18 cellular contexts compared by ENCODE assay signal in the genomic region with DNA sequence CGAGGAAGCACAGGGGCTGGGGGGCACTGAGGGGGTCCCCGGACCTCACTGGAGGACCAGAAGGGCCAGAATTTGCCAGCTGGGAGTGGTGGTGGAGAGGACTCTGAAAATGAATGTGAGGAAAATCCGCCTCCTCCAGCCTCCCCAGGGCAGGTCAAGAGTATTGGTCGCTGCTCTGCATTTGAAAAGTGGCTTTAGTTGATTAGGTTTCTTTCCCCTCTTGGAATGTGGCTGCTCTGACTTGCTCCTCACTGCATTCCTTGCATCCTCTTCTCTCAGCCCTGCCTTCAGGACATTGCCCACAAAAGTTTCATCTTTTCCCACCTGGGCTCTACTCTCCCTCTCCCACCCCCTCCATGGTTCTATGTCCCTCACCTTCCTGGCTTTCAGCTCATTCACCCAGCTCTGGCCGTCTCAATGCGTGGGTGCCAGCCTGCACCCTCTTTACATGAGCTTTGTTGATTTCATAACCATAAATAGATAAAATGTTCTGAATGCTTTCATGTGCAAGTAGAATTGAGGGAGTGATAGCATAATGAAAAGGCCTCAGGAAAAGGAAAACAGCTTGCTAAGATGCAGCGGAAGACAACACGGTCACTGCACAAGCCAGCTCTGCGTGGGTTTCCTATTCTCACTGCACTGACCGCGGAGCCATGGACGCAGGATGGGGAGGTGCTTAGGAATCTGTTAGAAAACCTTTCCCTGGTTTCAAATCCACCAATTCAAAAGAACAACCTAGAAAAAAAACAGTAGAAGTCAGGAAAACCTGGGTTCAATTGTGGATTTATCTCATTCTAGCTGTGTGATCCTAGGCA. TPM values are rescaled to one million over a fixed set of nuclear protein-coding genes. Genes with fewer than 3 reads are reported as not detected.
DNase-seq lines count a peak whose midpoint lies in the region; ATAC-seq and TF ChIP-seq lines count a peak whose summit lies in the region.
"Had no signal": no experiment of that assay in that cellular context is flagged by ENCODE, and none has a peak within 500 bp of the region (broad histone marks: within the 10 kb centered on the region; RNA-seq: fewer than 3 reads in every experiment).

No MANE protein-coding gene starts in this region.

- POLR2A ChIA-PET in MCF 10A (lab: Yijun Ruan, JAX), result no interaction called here

- H3K9me3 Mint-ChIP-seq in MCF 10A (ENCODE audit: unreplicated experiment), result peaks cover 7% of the 10 kb centered on the region

- no peak overlapping the region for H3K27ac ChIP-seq in mesendoderm (ENCODE audit: low read depth, low read length)
- H3K27ac ChIP-seq: BLaER1, SK-N-MC had no signal

- H4K8ac ChIP-seq in mesendoderm (ENCODE audit: low read depth, low read length), result no peak overlapping the region

- H3K9ac ChIP-seq in mesendoderm (ENCODE audit: low read length), result no peak overlapping the region
- H3K9ac ChIP-seq: BLaER1 had no signal

- no peak overlapping the region for H2BK15ac ChIP-seq in mesendoderm (replicated peaks; ENCODE audit: low read depth)

- no peaks in the 10 kb centered on the region for H3K79me2 ChIP-seq in mesendoderm (ENCODE audit: control insufficient read depth, insufficient read depth, low read length)

- no peak overlapping the region for H3K18ac ChIP-seq in mesendoderm (ENCODE audit: low read length)

- no peak overlapping the region for H2BK5ac ChIP-seq in mesendoderm (ENCODE audit: low read length)

- CTCF ChIA-PET in MCF 10A (lab: Yijun Ruan, JAX), result interaction anchor here (1.0 to 2.0 kb wide), 3 partner anchors 17 to 28 kb away, joined by 4 to 7 read pairs (median 6); no protein-coding TSS in a partner anchor

- H3K4me1 Mint-ChIP-seq in MCF 10A (ENCODE audit: insufficient read depth, unreplicated experiment), result peaks cover 17% of the 10 kb centered on the region

- H3K27me3 ChIP-seq in H7 (ENCODE audit: control insufficient read depth, insufficient read depth, low read length) (peaks cover 8% of the 10 kb centered on the region), mesendoderm (ENCODE audit: insufficient read depth, low read length, poor library complexity) (peaks cover 4% of the 10 kb centered on the region)

- TF ChIP-seq CTCF in MCF 10A (IDR thresholded peaks at IDR 0.05; ENCODE audit: unreplicated experiment), result no peak

- WGBS in mesendoderm (ENCODE audit: extremely low coverage, insufficient coverage, low lambda C conversion rate), result no CpG with 5 or more reads among the region's 12 CpGs

- no peak overlapping the region for H3K4ac ChIP-seq in mesendoderm (ENCODE audit: low read depth, low read length)

- no TSS peak for BruUV-seq in MCF 10A (replicated peaks; lab: Mats Ljungman, UMichigan)

- H3K4me2 ChIP-seq in mesendoderm (ENCODE audit: low read length), result no peak overlapping the region
- H3K4me2 ChIP-seq: BLaER1 had no signal

- ATAC-seq in HG02642 (IDR thresholded peaks at IDR 0.05; ENCODE audit: poor library complexity, unreplicated experiment), result no peak
- ATAC-seq: Panc1, Right ventricle myocardium inferior had no signal

- H3K27ac Mint-ChIP-seq in MCF 10A (ENCODE audit: low read depth, unreplicated experiment), result no peak overlapping the region

- H3K4me3 Mint-ChIP-seq in MCF 10A (ENCODE audit: unreplicated experiment), result no peak overlapping the region

- H4K5ac ChIP-seq in mesendoderm (ENCODE audit: low read length), result no peak overlapping the region

- no peak overlapping the region for H2BK120ac ChIP-seq in mesendoderm (ENCODE audit: low read depth, low read length)

- H3K4me3 ChIP-seq in H7 (ENCODE audit: insufficient read depth, low read depth, low read length) (no peak overlapping the region), mesendoderm (ENCODE audit: low read length) (no peak overlapping the region)
- H3K4me3 ChIP-seq: BLaER1, SK-N-MC had no signal

- H3K79me1 ChIP-seq in mesendoderm (ENCODE audit: low read length), result no peaks in the 10 kb centered on the region

- DNase-seq in H7, result peak; percentile 73
- DNase-seq in amniotic epithelial cell (ENCODE audit: low read depth), result peak; percentile 22
- DNase-seq in iPS DF 19.7 (ENCODE audit: low read depth, low spot score), result peak; percentile 60
- peak; percentile 75 for DNase-seq in mesendoderm
- no peak for DNase-seq in MV-4-11 (lab: John Stamatoyannopoulos, UW)
- DNase-seq in MCF 10A (ENCODE audit: unreplicated experiment), result no peak
- DNase-seq in HK-2 (ENCODE audit: unreplicated experiment), result no peak
- DNase-seq: DMS79 treated with DMSO at 0.1 percent for 48 hours, NCI-H1436, NCI-H2081, NCI-H510A treated with DMSO at 0.1 percent for 48 hours had no signal

- no peak overlapping the region for H2AK5ac ChIP-seq in mesendoderm (ENCODE audit: low read length)

- no peak overlapping the region for H3K56ac ChIP-seq in mesendoderm (ENCODE audit: low read length)

- intact Hi-C loops in MCF 10A (cut with micrococcal nuclease), result no loop called here

- peaks cover 6% of the 10 kb centered on the region for H3K36me3 Mint-ChIP-seq in MCF 10A (ENCODE audit: insufficient read depth, unreplicated experiment)

- no peak overlapping the region for H3K23ac ChIP-seq in mesendoderm (ENCODE audit: low read length)

- H3K36me3 ChIP-seq in H7 (replicated peaks; ENCODE audit: control insufficient read depth, insufficient read depth, low read length) (no peaks in the 10 kb centered on the region), mesendoderm (ENCODE audit: control insufficient read depth, insufficient read depth, low read length) (no peaks in the 10 kb centered on the region)
- H3K36me3 ChIP-seq: BLaER1 had no signal

- no peaks in the 10 kb centered on the region for H3K4me1 ChIP-seq in mesendoderm (ENCODE audit: control insufficient read depth, low read depth, low read length)

- H3K27me3 Mint-ChIP-seq in MCF 10A (ENCODE audit: insufficient read depth, unreplicated experiment), result peaks cover 83% of the 10 kb centered on the region

RNA-seq across cellular contexts. Expression of gene NPAS4, which starts 6.5 kb away (rescaled TPM):
- total RNA-seq in H7 (2014; rRNA removed; shearing (Covaris generic)), result 0.04 TPM in 1 of 2 replicates, not detected in the other
- 0.51 TPM for polyA plus RNA-seq in mesendoderm (2013, experiment 1 of 2)
- polyA plus RNA-seq in mesendoderm (2013, experiment 2 of 2), result 0.32 TPM
- total RNA-seq in MCF 10A (2022), result not detected in 2 replicates
- total RNA-seq: A172, LHCN-M2, Right ventricle myocardium inferior had no signal

RNA-seq across cellular contexts. Expression of gene MRPL11, which starts 24.3 kb away (rescaled TPM):
- 148 and 174 TPM in 2 replicates for total RNA-seq in H7 (2014; rRNA removed; shearing (Covaris generic))
- polyA plus RNA-seq in mesendoderm (2013, experiment 1 of 2), result 214 TPM
- 214 TPM for polyA plus RNA-seq in mesendoderm (2013, experiment 2 of 2)
- total RNA-seq in MCF 10A (2022), result 65.5 and 69.1 TPM in 2 replicates

RNA-seq across cellular contexts. Expression of gene SLC29A2, which starts 42.8 kb away (rescaled TPM):
- 23.8 and 32.1 TPM in 2 replicates for total RNA-seq in H7 (2014; rRNA removed; shearing (Covaris generic))
- polyA plus RNA-seq in mesendoderm (2013, experiment 1 of 2), result 28.3 TPM
- 29.0 TPM for polyA plus RNA-seq in mesendoderm (2013, experiment 2 of 2)
- 3.6 and 7.0 TPM in 2 replicates for total RNA-seq in MCF 10A (2022)
- total RNA-seq: A172, LHCN-M2 had no signal

RNA-seq across cellular contexts. Expression of gene PELI3, which starts 52.4 kb away (rescaled TPM):
- total RNA-seq in H7 (2014; rRNA removed; shearing (Covaris generic)), result 8.1 and 9.5 TPM in 2 replicates
- polyA plus RNA-seq in mesendoderm (2013, experiment 1 of 2), result 3.1 TPM
- 3.4 TPM for polyA plus RNA-seq in mesendoderm (2013, experiment 2 of 2)
- 5.0 and 6.1 TPM in 2 replicates for total RNA-seq in MCF 10A (2022)

Comparison
In these comparisons a context has a peak if more than half of its experiments do, and no peak if none do; other contexts are left out.
1. DNase-seq: peak in H7 (single experiment), amniotic epithelial cell (single experiment), iPS DF 19.7 (single experiment) and mesendoderm (single experiment); none in MV-4-11 (single experiment), MCF 10A (single experiment) and HK-2 (single experiment).